Comparison of ENCODE assay signal across 13 cellular contexts in the genomic region with DNA sequence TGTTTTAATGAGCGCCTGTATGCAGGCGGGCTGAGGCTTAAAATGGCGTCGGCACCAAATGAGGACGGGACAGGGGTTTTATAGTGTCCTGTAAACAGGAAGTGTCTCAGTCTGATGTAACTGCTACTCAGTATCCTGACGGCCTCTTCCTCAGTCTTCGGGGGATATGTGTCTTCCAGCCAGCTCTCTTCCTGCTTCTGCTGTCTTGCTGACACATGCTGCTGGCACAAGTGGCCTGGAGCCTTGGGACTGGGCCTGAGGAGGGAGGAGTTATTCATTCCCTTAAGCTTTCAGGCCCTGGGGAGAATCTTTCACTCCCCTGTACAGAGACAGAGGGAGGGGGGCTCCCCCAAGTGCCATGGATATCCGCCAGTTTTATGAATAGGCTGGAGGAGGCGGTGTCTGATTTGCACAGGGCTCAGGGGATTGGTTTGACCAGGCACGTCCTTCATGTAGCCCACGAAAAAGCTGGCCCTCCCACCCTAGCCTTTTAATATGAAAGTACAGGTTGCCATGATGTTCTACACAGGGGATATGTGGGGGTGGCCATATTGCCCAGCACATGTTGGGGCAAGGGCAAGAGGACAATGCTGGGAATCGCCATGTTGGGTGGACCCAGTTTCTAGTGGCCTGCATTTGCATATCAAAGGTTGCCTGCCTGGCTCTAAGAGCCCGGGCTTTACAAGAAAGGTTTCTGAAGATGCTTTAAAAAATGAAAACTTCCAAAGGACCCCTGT. TPM values are rescaled to one million over a fixed set of nuclear protein-coding genes. Genes with fewer than 3 reads are reported as not detected.
DNase-seq lines count a peak whose midpoint lies in the region; ATAC-seq and TF ChIP-seq lines count a peak whose summit lies in the region.
"Had no signal": no experiment of that assay in that cellular context is flagged by ENCODE, and none has a peak within 500 bp of the region (broad histone marks: within the 10 kb centered on the region; RNA-seq: fewer than 3 reads in every experiment).

No MANE protein-coding gene starts in this region.

- H3K4me3 ChIP-seq in brain microvascular endothelial cell (ENCODE audit: low read depth, low read length), result no peak overlapping the region
- H3K4me3 ChIP-seq: cardiac muscle cell had no signal

- H3K36me3 ChIP-seq in brain microvascular endothelial cell (replicated peaks), result no peaks in the 10 kb centered on the region
- H3K36me3 ChIP-seq: cardiac muscle cell had no signal

- H3K27ac ChIP-seq in brain microvascular endothelial cell, result no peak overlapping the region
- H3K27ac ChIP-seq: cardiac muscle cell had no signal

- in situ Hi-C loops in brain microvascular endothelial cell (cut with HindIII; ENCODE audit: low pct_ligation_motif_present, low sequenced_read_pairs), result no loop called here

- CTCF ChIA-PET in activated CD8-positive, alpha-beta T cell treated with anti-CD3 and anti-CD28 coated beads, Interleukin-2, amount 10 ng/mL, durations not matched to agents 7 days and 5 days (lab: Charles Lee), result no interaction called here

- H3K27ac Mint-ChIP-seq in activated CD8-positive, alpha-beta T cell treated with anti-CD3 and anti-CD28 coated beads, Interleukin-2, amount 10 ng/mL, durations not matched to agents 7 days and 5 days, result no peak overlapping the region
- H3K27ac Mint-ChIP-seq: CD4-positive, alpha-beta T cell; natural killer cell treated with Interleukin-12 subunit alpha and Interleukin-12 subunit beta and Interleukin-15 and Interleukin-18, amount 100 ng/mL, for 72 hours; T-helper 1 cell treated with Interleukin-12 subunit alpha and Interleukin-12 subunit beta and Interleukin-4 antibody, amounts not matched to agents 30 μg/mL and 1 μg/mL, for 36 hours had no signal

- H3K4me3 Mint-ChIP-seq in activated CD8-positive, alpha-beta T cell treated with anti-CD3 and anti-CD28 coated beads, Interleukin-2, amount 10 ng/mL, durations not matched to agents 7 days and 5 days, result no peak overlapping the region
- H3K4me3 Mint-ChIP-seq: CD4-positive, alpha-beta T cell; natural killer cell treated with Interleukin-12 subunit alpha and Interleukin-12 subunit beta and Interleukin-15 and Interleukin-18, amount 100 ng/mL, for 72 hours; T-helper 1 cell treated with Interleukin-12 subunit alpha and Interleukin-12 subunit beta and Interleukin-4 antibody, amounts not matched to agents 30 μg/mL and 1 μg/mL, for 36 hours had no signal

- no peaks in the 10 kb centered on the region for H3K9me3 Mint-ChIP-seq in activated CD8-positive, alpha-beta T cell treated with anti-CD3 and anti-CD28 coated beads, Interleukin-2, amount 10 ng/mL, durations not matched to agents 7 days and 5 days (ENCODE audit: insufficient read depth)
- H3K9me3 Mint-ChIP-seq: CD4-positive, alpha-beta T cell; natural killer cell treated with Interleukin-12 subunit alpha and Interleukin-12 subunit beta and Interleukin-15 and Interleukin-18, amount 100 ng/mL, for 72 hours; T-helper 1 cell treated with Interleukin-12 subunit alpha and Interleukin-12 subunit beta and Interleukin-4 antibody, amounts not matched to agents 30 μg/mL and 1 μg/mL, for 36 hours had no signal

- no peaks in the 10 kb centered on the region for H3K4me1 Mint-ChIP-seq in activated CD8-positive, alpha-beta T cell treated with anti-CD3 and anti-CD28 coated beads, Interleukin-2, amount 10 ng/mL, durations not matched to agents 7 days and 5 days (ENCODE audit: low read depth)

- POLR2A ChIA-PET in activated CD8-positive, alpha-beta T cell treated with anti-CD3 and anti-CD28 coated beads, Interleukin-2, amount 10 ng/mL, durations not matched to agents 7 days and 5 days (lab: Charles Lee), result no interaction called here

- no peaks in the 10 kb centered on the region for H3K36me3 Mint-ChIP-seq in activated CD8-positive, alpha-beta T cell treated with anti-CD3 and anti-CD28 coated beads, Interleukin-2, amount 10 ng/mL, durations not matched to agents 7 days and 5 days (ENCODE audit: low read depth)
- H3K36me3 Mint-ChIP-seq: natural killer cell treated with Interleukin-12 subunit alpha and Interleukin-12 subunit beta and Interleukin-15 and Interleukin-18, amount 100 ng/mL, for 72 hours had no signal

- peaks cover 2% of the 10 kb centered on the region for H3K27me3 Mint-ChIP-seq in activated CD8-positive, alpha-beta T cell treated with anti-CD3 and anti-CD28 coated beads, Interleukin-2, amount 10 ng/mL, durations not matched to agents 7 days and 5 days (ENCODE audit: low read depth)

- peak; percentile 64 for DNase-seq in AG08395 (ENCODE audit: low spot score)
- peak; percentile 12 for DNase-seq in LHCN-M2 (ENCODE audit: low read depth)
- peak; percentile 20 for DNase-seq in brain microvascular endothelial cell
- no peak for DNase-seq in left lobe of liver (ENCODE audit: low spot score)
- DNase-seq in SW 1271 (lab: John Stamatoyannopoulos, UW), result no peak
- no peak for DNase-seq in activated CD4-positive, alpha-beta T cell treated with anti-CD3 and anti-CD28 coated beads for 4 hours
- DNase-seq in activated CD8-positive, alpha-beta T cell treated with anti-CD3 and anti-CD28 coated beads, Interleukin-2, amount 10 ng/mL, durations not matched to agents 7 days and 5 days, result no peak
- DNase-seq in NCI-H1694 treated with DMSO at 0.1 percent for 48 hours (lab: John Stamatoyannopoulos, UW), result no peak
- DNase-seq: CD4-positive, alpha-beta T cell; stimulated activated naive CD4-positive, alpha-beta T cell had no signal

- TF ChIP-seq CTCF in brain microvascular endothelial cell (IDR thresholded peaks at IDR 0.05; ENCODE audit: low read depth, low read length, missing control alignments), result no peak

- H3K27me3 ChIP-seq in brain microvascular endothelial cell (replicated peaks), result no peaks in the 10 kb centered on the region
- H3K27me3 ChIP-seq: cardiac muscle cell had no signal

- ATAC-seq in left lobe of liver, result peak; percentile 23
- ATAC-seq in activated CD8-positive, alpha-beta T cell treated with anti-CD3 and anti-CD28 coated beads, Interleukin-2, amount 10 ng/mL, durations not matched to agents 7 days and 5 days, result no peak
- ATAC-seq: natural killer cell treated with Interleukin-12 subunit alpha and Interleukin-12 subunit beta and Interleukin-15 and Interleukin-18, amount 100 ng/mL, for 72 hours had no signal

RNA-seq across cellular contexts. Expression of a gene that starts 19.9 kb away (rescaled TPM):
- total RNA-seq in LHCN-M2 (2014; rRNA removed), result 60.4 and 90.0 TPM in 2 replicates
- polyA plus RNA-seq in LHCN-M2 (2012), result 267 TPM
- 65.2 TPM for total RNA-seq in left lobe of liver
- 100 to 1,000 TPM; 119 to 124 TPM for total RNA-seq in activated CD8-positive, alpha-beta T cell treated with anti-CD3 and anti-CD28 coated beads, Interleukin-2, amount 10 ng/mL, durations not matched to agents 7 days and 5 days

Comparison
In these comparisons a context has a peak if more than half of its experiments do, and no peak if none do; other contexts are left out.
1. DNase-seq: peak in AG08395 (single experiment), LHCN-M2 (single experiment) and brain microvascular endothelial cell (single experiment); none in left lobe of liver (single experiment), SW 1271 (0 of 2), activated CD4-positive, alpha-beta T cell treated with anti-CD3 and anti-CD28 coated beads for 4 hours (0 of 2), activated CD8-positive, alpha-beta T cell treated with anti-CD3 and anti-CD28 coated beads, Interleukin-2, amount 10 ng/mL, durations not matched to agents 7 days and 5 days (single experiment) and NCI-H1694 treated with DMSO at 0.1 percent for 48 hours (single experiment).